Comparison of ENCODE assay signal across 9 cellular contexts in the genomic region with DNA sequence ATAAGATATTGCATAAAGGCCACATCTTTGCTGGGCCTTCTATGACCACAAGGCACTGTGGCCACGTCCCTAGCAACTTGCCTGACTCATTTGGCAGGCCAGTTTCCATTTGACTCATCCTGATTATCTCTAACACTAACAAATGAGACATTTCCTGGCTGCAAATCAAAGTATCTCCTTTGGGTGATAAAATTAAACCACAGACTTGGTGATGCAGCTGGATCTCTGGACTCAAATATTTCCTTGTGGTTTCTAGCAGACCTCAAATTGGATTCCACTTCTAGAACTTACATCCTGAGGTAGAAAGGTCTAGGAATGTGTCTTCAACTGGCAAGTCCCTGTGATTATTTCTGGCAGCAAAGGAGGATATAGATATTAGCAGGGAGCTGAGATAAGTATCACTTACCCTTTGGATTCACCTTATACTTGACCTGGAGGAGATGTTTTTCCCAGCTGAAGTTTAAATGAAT.
DNase-seq lines count a peak whose midpoint lies in the region; ATAC-seq and TF ChIP-seq lines count a peak whose summit lies in the region.
"Had no signal": no experiment of that assay in that cellular context is flagged by ENCODE, and none has a peak within 500 bp of the region (broad histone marks: within the 10 kb centered on the region; RNA-seq: fewer than 3 reads in every experiment).

No MANE protein-coding gene starts in this region.

- H3K36me3 ChIP-seq in heart right ventricle = no peaks in the 10 kb centered on the region
- no peaks in the 10 kb centered on the region for H3K36me3 ChIP-seq in ovary

- no peak overlapping the region for H3K27ac Mint-ChIP-seq in naive thymus-derived CD8-positive, alpha-beta T cell
- H3K27ac Mint-ChIP-seq: B cell had no signal

- intact Hi-C loops in heart right ventricle (cut with DNase I) = no loop called here
- intact Hi-C loops in Right ventricle myocardium superior (cut with DNase I) = no loop called here
- intact Hi-C loops in ovary (cut with DNase I) = no loop called here

- no peak for TF ChIP-seq EP300 in ovary (IDR thresholded peaks at IDR 0.05)

- no peaks in the 10 kb centered on the region for H3K36me3 Mint-ChIP-seq in naive thymus-derived CD8-positive, alpha-beta T cell

- no peak overlapping the region for H3K4me3 ChIP-seq in heart right ventricle
- no peak overlapping the region for H3K4me3 ChIP-seq in ovary

- ATAC-seq in heart right ventricle (peak in 6 of 8 donors; percentile 28 to 88 (median 68)), Right ventricle myocardium superior (ENCODE audit: poor library complexity) (no peak)
- no peak for ATAC-seq in naive thymus-derived CD8-positive, alpha-beta T cell

- H3K4me3 Mint-ChIP-seq in naive thymus-derived CD8-positive, alpha-beta T cell = no peak overlapping the region
- H3K4me3 Mint-ChIP-seq: B cell had no signal

- TF ChIP-seq CTCF in heart right ventricle (IDR thresholded peaks at IDR 0.05) (no peak), ovary (IDR thresholded peaks at IDR 0.05) (no peak)

- no peaks in the 10 kb centered on the region for H3K4me1 Mint-ChIP-seq in naive thymus-derived CD8-positive, alpha-beta T cell
- H3K4me1 Mint-ChIP-seq: B cell had no signal

- H3K27me3 Mint-ChIP-seq in naive thymus-derived CD8-positive, alpha-beta T cell = no peaks in the 10 kb centered on the region
- H3K27me3 Mint-ChIP-seq: B cell had no signal

- POLR2A ChIA-PET in naive thymus-derived CD8-positive, alpha-beta T cell (lab: Charles Lee) = no interaction called here

- peaks cover 0 to 6% (median 0%) of the 10 kb centered on the region in 9 donors for H3K9me3 Mint-ChIP-seq in naive thymus-derived CD8-positive, alpha-beta T cell

- H3K27ac ChIP-seq in heart right ventricle = no peak overlapping the region
- no peak overlapping the region for H3K27ac ChIP-seq in ovary

- H3K27me3 ChIP-seq in heart right ventricle = no peaks in the 10 kb centered on the region
- H3K27me3 ChIP-seq in ovary = no peaks in the 10 kb centered on the region

- WGBS in heart right ventricle, 2 donors = 0 to 28% methylated on average over 1 of the region's 1 CpG
- 0 to 3% (median 0%) methylated on average over 1 of the region's 1 CpG for WGBS in ovary, 3 donors

- no peak for TF ChIP-seq POLR2A in ovary (IDR thresholded peaks at IDR 0.05)

- H3K4me1 ChIP-seq in heart right ventricle (no peaks in the 10 kb centered on the region), ovary (ENCODE audit: insufficient read depth) (no peaks in the 10 kb centered on the region)

- peak in 1 of 2 donors; percentile 26 for DNase-seq in heart right ventricle
- DNase-seq in Right ventricle myocardium superior = no peak
- DNase-seq in HT1080 (ENCODE audit: low read depth) = peak; percentile 100
- DNase-seq in dermis microvascular lymphatic vessel endothelial cell (ENCODE audit: low read depth in 2 of 2) = peak; percentile 1 to 56
- no peak for DNase-seq in KG1 (lab: John Stamatoyannopoulos, UW)
- DNase-seq in naive thymus-derived CD8-positive, alpha-beta T cell = no peak
- no peak for DNase-seq in NCI-H1694 (lab: John Stamatoyannopoulos, UW)
- no peak for DNase-seq in ovary

- H3K9me3 ChIP-seq in heart right ventricle = peaks cover 0 to 4% (median 0%) of the 10 kb centered on the region in 11 donors
- no peaks in the 10 kb centered on the region for H3K9me3 ChIP-seq in ovary

Comparison
In these comparisons a context has a peak if more than half of its experiments do, and no peak if none do; other contexts are left out.
1. ATAC-seq: peak in heart right ventricle (6 of 8); none in Right ventricle myocardium superior (single experiment) and naive thymus-derived CD8-positive, alpha-beta T cell (0 of 2).
2. DNase-seq: peak in HT1080 (single experiment) and dermis microvascular lymphatic vessel endothelial cell (2 of 2); none in Right ventricle myocardium superior (single experiment), KG1 (single experiment), naive thymus-derived CD8-positive, alpha-beta T cell (0 of 10), NCI-H1694 (single experiment) and ovary (0 of 5).